ENCODE assay signal across 34 cellular contexts in the genomic region with DNA sequence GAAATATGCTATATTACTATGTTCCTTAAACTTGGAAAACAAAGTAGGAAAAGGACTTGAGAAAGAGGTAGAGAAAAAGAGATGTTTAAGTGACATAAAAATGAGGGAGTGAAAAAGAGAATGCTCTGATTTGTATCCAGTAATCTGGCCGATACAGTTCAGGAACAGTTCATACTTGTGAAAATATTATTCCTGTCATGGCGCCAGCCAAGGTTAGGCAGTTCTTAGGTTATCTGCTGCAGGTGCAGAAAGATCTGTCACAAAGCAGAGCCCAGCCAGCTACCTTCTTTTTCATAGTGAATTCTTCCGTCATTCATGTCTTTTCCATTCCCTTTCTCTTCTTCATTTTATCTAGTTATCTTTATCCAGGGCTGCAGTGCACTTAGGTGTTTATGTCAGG.
"Had no signal": no experiment of that assay in that cellular context is flagged by ENCODE, and none has a peak within 500 bp of the region (broad histone marks: within the 10 kb centered on the region; RNA-seq: fewer than 3 reads in every experiment).

No MANE protein-coding gene starts in this region.

- H3K27me3 Mint-ChIP-seq: activated CD4-positive, alpha-beta memory T cell treated with anti-CD3 and anti-CD28 coated beads for 36 hours; activated CD4-positive, alpha-beta T cell treated with anti-CD3 and anti-CD28 coated beads, Interleukin-2, amount 10 ng/mL, durations not matched to agents 24 days and 14 days; brain; central memory CD8-positive, alpha-beta T cell had no signal

- H3K9me3 Mint-ChIP-seq: activated B cell treated with CpG ODN at 0.5 μM for 24 hours; activated CD4-positive, alpha-beta memory T cell treated with anti-CD3 and anti-CD28 coated beads for 36 hours; activated CD4-positive, alpha-beta T cell treated with anti-CD3 and anti-CD28 coated beads, Interleukin-2, amount 10 ng/mL, durations not matched to agents 24 days and 14 days; activated CD8-positive, alpha-beta T cell treated with anti-CD3 and anti-CD28 coated beads for 36 hours; activated naive CD8-positive, alpha-beta T cell treated with anti-CD3 and anti-CD28 coated beads for 36 hours; activated T-cell treated with anti-CD3 and anti-CD28 coated beads, Interleukin-2, amount 50 U/mL, for 4 hours; activated T-cell treated with anti-CD3 and anti-CD28 coated beads, Interleukin-2, amount 50 U/mL, for 72 hours; activated T-helper 1 cell treated with anti-CD3 and anti-CD28 coated beads, Interleukin-12 subunit alpha, Interleukin-12 subunit beta, Interleukin-2, Interleukin-4 antibody, amounts not matched to agents 30 ng/mL and 10 ng/mL and 1 ng/mL, durations not matched to agents 14 hours and 24 hours and 36 hours; activated T-helper 17 cell treated with anti-CD3 and anti-CD28 coated beads, Interleukin-2, amount 50 U/mL, for 72 hours; brain; central memory CD8-positive, alpha-beta T cell; T-helper 1 cell treated with Interleukin-12 subunit alpha and Interleukin-12 subunit beta and Interleukin-4 antibody, amounts not matched to agents 30 μg/mL and 1 μg/mL, for 36 hours; T-helper 2 cell treated with Interferon-gamma antibody and Interleukin-4, amounts not matched to agents 5 μg/mL and 100 μg/mL, for 36 hours had no signal

- H3K4me3 Mint-ChIP-seq: activated B cell treated with CpG ODN at 0.5 μM for 24 hours; activated CD4-positive, alpha-beta memory T cell treated with anti-CD3 and anti-CD28 coated beads for 36 hours; activated CD4-positive, alpha-beta T cell treated with anti-CD3 and anti-CD28 coated beads, Interleukin-2, amount 10 ng/mL, durations not matched to agents 24 days and 14 days; activated CD8-positive, alpha-beta T cell treated with anti-CD3 and anti-CD28 coated beads for 36 hours; activated naive CD4-positive, alpha-beta T cell treated with anti-CD3 and anti-CD28 coated beads for 36 hours; activated naive CD8-positive, alpha-beta T cell treated with anti-CD3 and anti-CD28 coated beads for 36 hours; activated T-cell treated with anti-CD3 and anti-CD28 coated beads, Interleukin-2, amount 50 U/mL, for 4 hours; activated T-cell treated with anti-CD3 and anti-CD28 coated beads, Interleukin-2, amount 50 U/mL, for 72 hours; activated T-helper 1 cell treated with anti-CD3 and anti-CD28 coated beads, Interleukin-12 subunit alpha, Interleukin-12 subunit beta, Interleukin-2, Interleukin-4 antibody, amounts not matched to agents 30 ng/mL and 10 ng/mL and 1 ng/mL, durations not matched to agents 14 hours and 24 hours and 36 hours; activated T-helper 17 cell treated with anti-CD3 and anti-CD28 coated beads, Interleukin-2, amount 50 U/mL, for 72 hours; brain; central memory CD8-positive, alpha-beta T cell; T-helper 1 cell treated with Interleukin-12 subunit alpha and Interleukin-12 subunit beta and Interleukin-4 antibody, amounts not matched to agents 30 μg/mL and 1 μg/mL, for 36 hours; T-helper 2 cell treated with Interferon-gamma antibody and Interleukin-4, amounts not matched to agents 5 μg/mL and 100 μg/mL, for 36 hours had no signal

- DNase-seq: activated B cell treated with CpG ODN at 0.5 μM for 24 hours; activated CD4-positive, alpha-beta memory T cell treated with anti-CD3 and anti-CD28 coated beads for 36 hours; activated CD4-positive, alpha-beta T cell treated with anti-CD3 and anti-CD28 coated beads for 4 hours; activated CD4-positive, alpha-beta T cell treated with anti-CD3 and anti-CD28 coated beads, Interleukin-2, amount 10 ng/mL, durations not matched to agents 24 days and 14 days; activated CD4-positive, alpha-beta T cell treated with anti-CD3 and anti-CD28 coated beads, Interleukin-2, amount 50 U/mL, for 1 hour; activated CD4-positive, alpha-beta T cell treated with anti-CD3 and anti-CD28 coated beads, Interleukin-2, amount 50 U/mL, for 4 hours; activated CD4-positive, CD25-positive, alpha-beta regulatory T cell treated with anti-CD3 and anti-CD28 coated beads, Interleukin-2, amount 50 U/mL, for 72 hours; activated CD8-positive, alpha-beta memory T cell treated with anti-CD3 and anti-CD28 coated beads, Interleukin-2, amount 50 U/mL, for 4 hours; activated CD8-positive, alpha-beta T cell treated with anti-CD3 and anti-CD28 coated beads for 36 hours; activated effector memory CD4-positive, alpha-beta T cell treated with anti-CD3 and anti-CD28 coated beads, Interleukin-2, amount 50 U/mL, for 16 hours; activated gamma-delta T cell treated with Interleukin-2 at 50 U/mL for 16 hours; activated naive CD4-positive, alpha-beta T cell; activated naive CD4-positive, alpha-beta T cell treated with anti-CD3 and anti-CD28 coated beads for 36 hours; activated naive CD4-positive, alpha-beta T cell treated with anti-CD3 and anti-CD28 coated beads, Interleukin-2, amount 50 U/mL, for 16 hours; activated naive CD8-positive, alpha-beta T cell treated with anti-CD3 and anti-CD28 coated beads for 36 hours; activated T-cell treated with anti-CD3 and anti-CD28 coated beads for 4 hours; activated T-cell treated with anti-CD3 and anti-CD28 coated beads, Interleukin-2, amount 50 U/mL, for 1 hour; activated T-cell treated with anti-CD3 and anti-CD28 coated beads, Interleukin-2, amount 50 U/mL, for 4 hours; activated T-cell treated with anti-CD3 and anti-CD28 coated beads, Interleukin-2, amount 50 U/mL, for 72 hours; adrenal gland; amniotic stem cell; anterior cingulate cortex; caudate nucleus; cerebellar nuclear complex; T-helper 1 cell; T-helper 2 cell; T-helper 9 cell had no signal

- ATAC-seq: activated CD8-positive, alpha-beta T cell treated with anti-CD3 and anti-CD28 coated beads for 36 hours; activated naive CD4-positive, alpha-beta T cell treated with anti-CD3 and anti-CD28 coated beads, Interleukin-2, amount 50 U/mL, for 72 hours; activated T-cell treated with anti-CD3 and anti-CD28 coated beads, Interleukin-2, amount 50 U/mL, for 4 hours; activated T-cell treated with anti-CD3 and anti-CD28 coated beads, Interleukin-2, amount 50 U/mL, for 72 hours; activated T-helper 17 cell treated with anti-CD3 and anti-CD28 coated beads, Interleukin-2, amount 50 U/mL, for 72 hours had no signal

- H3K36me3 Mint-ChIP-seq: activated CD4-positive, alpha-beta memory T cell treated with anti-CD3 and anti-CD28 coated beads for 36 hours; activated naive CD4-positive, alpha-beta T cell treated with anti-CD3 and anti-CD28 coated beads, Interleukin-2, amount 50 U/mL, for 72 hours; activated naive CD8-positive, alpha-beta T cell treated with anti-CD3 and anti-CD28 coated beads for 36 hours; brain had no signal

- H3K27ac Mint-ChIP-seq: activated B cell treated with CpG ODN at 0.5 μM for 24 hours; activated CD4-positive, alpha-beta memory T cell treated with anti-CD3 and anti-CD28 coated beads for 36 hours; activated CD4-positive, alpha-beta T cell treated with anti-CD3 and anti-CD28 coated beads, Interleukin-2, amount 10 ng/mL, durations not matched to agents 24 days and 14 days; activated CD8-positive, alpha-beta T cell treated with anti-CD3 and anti-CD28 coated beads for 36 hours; activated naive CD4-positive, alpha-beta T cell treated with anti-CD3 and anti-CD28 coated beads for 36 hours; activated naive CD4-positive, alpha-beta T cell treated with anti-CD3 and anti-CD28 coated beads, Interleukin-2, amount 50 U/mL, for 72 hours; activated naive CD8-positive, alpha-beta T cell treated with anti-CD3 and anti-CD28 coated beads for 36 hours; activated T-cell treated with anti-CD3 and anti-CD28 coated beads, Interleukin-2, amount 50 U/mL, for 72 hours; activated T-helper 1 cell treated with anti-CD3 and anti-CD28 coated beads, Interleukin-12 subunit alpha, Interleukin-12 subunit beta, Interleukin-2, Interleukin-4 antibody, amounts not matched to agents 30 ng/mL and 10 ng/mL and 1 ng/mL, durations not matched to agents 14 hours and 24 hours and 36 hours; activated T-helper 17 cell treated with anti-CD3 and anti-CD28 coated beads, Interleukin-2, amount 50 U/mL, for 72 hours; brain; T-helper 1 cell treated with Interleukin-12 subunit alpha and Interleukin-12 subunit beta and Interleukin-4 antibody, amounts not matched to agents 30 μg/mL and 1 μg/mL, for 36 hours; T-helper 2 cell treated with Interferon-gamma antibody and Interleukin-4, amounts not matched to agents 5 μg/mL and 100 μg/mL, for 36 hours had no signal

- H3K4me1 Mint-ChIP-seq: activated B cell treated with CpG ODN at 0.5 μM for 24 hours; activated CD4-positive, alpha-beta T cell treated with anti-CD3 and anti-CD28 coated beads, Interleukin-2, amount 10 ng/mL, durations not matched to agents 24 days and 14 days; activated naive CD8-positive, alpha-beta T cell treated with anti-CD3 and anti-CD28 coated beads for 36 hours; activated T-helper 17 cell treated with anti-CD3 and anti-CD28 coated beads, Interleukin-2, amount 50 U/mL, for 72 hours; brain; central memory CD8-positive, alpha-beta T cell had no signal
